Comparison of ENCODE assay signal across 9 cellular contexts in the genomic region with DNA sequence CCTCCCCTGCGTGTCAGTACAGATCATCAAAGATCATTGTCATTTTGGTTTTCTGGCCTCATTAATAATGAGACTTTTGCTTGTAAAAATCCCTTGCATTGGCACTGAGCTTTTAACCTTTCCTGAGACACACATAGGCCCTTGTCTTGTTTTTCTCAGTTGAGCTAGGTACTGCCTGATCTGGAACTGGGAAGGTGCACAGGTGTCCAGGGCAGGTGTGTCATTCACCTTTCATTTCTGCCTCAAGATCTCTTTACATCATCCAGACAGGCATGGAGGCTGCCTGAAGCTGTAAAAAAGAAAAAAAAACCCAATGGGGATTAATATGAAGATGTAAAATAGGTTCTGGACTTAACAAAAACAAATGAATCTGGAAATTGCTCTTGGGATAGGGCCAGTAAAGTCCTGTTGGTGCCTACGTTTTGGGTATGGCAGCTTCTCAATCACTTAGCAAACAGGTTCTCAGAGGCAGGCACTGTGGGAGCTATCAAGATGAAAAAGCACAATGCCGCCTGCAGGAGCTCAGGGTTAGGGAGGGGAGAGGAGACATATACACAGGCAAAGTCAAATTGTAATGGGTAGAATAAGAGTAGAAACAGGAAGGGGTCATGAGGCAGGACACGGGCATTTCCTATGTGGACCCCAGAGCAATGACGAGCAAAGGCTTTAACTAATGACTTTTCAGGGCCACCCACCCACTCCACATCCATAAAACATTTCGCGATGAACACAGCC. TPM values are rescaled to one million over a fixed set of nuclear protein-coding genes. Genes with fewer than 3 reads are reported as not detected.
DNase-seq lines count a peak whose midpoint lies in the region; ATAC-seq, FAIRE-seq and TF ChIP-seq lines count a peak whose summit lies in the region.
"Had no signal": no experiment of that assay in that cellular context is flagged by ENCODE, and none has a peak within 500 bp of the region (broad histone marks: within the 10 kb centered on the region; RNA-seq: fewer than 3 reads in every experiment).

No MANE protein-coding gene starts in this region.

- CTCF ChIA-PET in A673 (lab: Charles Lee) (interaction anchor here (0.5 to 4.1 kb wide), 8 partner anchors 12 to 537 kb away, joined by 3 to 82 read pairs (median 6); a partner anchor contains a TSS), K562 (lab: Yijun Ruan, JAX; ENCODE audit: low intra/inter-chr PET ratio) (interaction anchor here (1.0 to 3.2 kb wide), 4 partner anchors 12 to 287 kb away, joined by 3 to 35 read pairs (median 15); no protein-coding TSS in a partner anchor)

- POLR2A ChIA-PET in A673 (lab: Charles Lee; ENCODE audit: low non-redundant PET) = interaction anchor here (0.6 kb wide), 1 partner anchor 325 kb away, joined by 4 read pairs; no protein-coding TSS in a partner anchor
- POLR2A ChIA-PET in K562 (lab: Yijun Ruan, JAX) = interaction anchor here (0.5 to 1.4 kb wide), 5 partner anchors 110 to 257 kb away, joined by 3 to 6 read pairs (median 4); no protein-coding TSS in a partner anchor

- ATAC-seq in K562 (no peak), HG03521 (IDR thresholded peaks at IDR 0.05; ENCODE audit: unreplicated experiment) (no peak)

- H3K4me1 ChIP-seq in A673 (ENCODE audit: insufficient read depth, low read length, poor library complexity, severe bottlenecking) = peaks cover 14% of the 10 kb centered on the region
- peaks cover 26% of the 10 kb centered on the region for H3K4me1 ChIP-seq in HUES48 (ENCODE audit: control insufficient read depth, insufficient read depth, low read length)
- H3K4me1 ChIP-seq in K562 (replicated peaks in 1 of 2; ENCODE audit: control insufficient read depth in 2 of 2, insufficient read depth in 2 of 2, low read length in 2 of 2) = peaks cover 0 to 28% of the 10 kb centered on the region in 2 experiments; a peak in 3 of 5 replicates
- peaks cover 10 to 19% of the 10 kb centered on the region in 2 donors for H3K4me1 ChIP-seq in mucosa of rectum (ENCODE audit: control insufficient read depth in 2 of 2, insufficient read depth in 2 of 2, low read length in 2 of 2)

- no peak for TF ChIP-seq CTCF in A673 (conservative IDR thresholded peaks at IDR 0.05; ENCODE audit: low read depth, low read length)
- no peak for TF ChIP-seq CTCF in K562 (IDR thresholded peaks at IDR 0.05 in 2 of 3, conservative IDR thresholded peaks at IDR 0.05 in 1 of 3; ENCODE audit: insufficient read depth in 2 of 3, low read depth in 1 of 3, low read length in 3 of 3)

- no peaks in the 10 kb centered on the region for H3K79me2 ChIP-seq in K562 (ENCODE audit: control insufficient read depth, insufficient read depth, low read length)

- peak overlapping the region; percentile 52 for H3K4me3 ChIP-seq in A673 (ENCODE audit: low read depth, low read length, poor library complexity, severe bottlenecking)
- peak overlapping the region; percentile 79 for H3K4me3 ChIP-seq in HUES48 (ENCODE audit: low read depth, low read length)
- H3K4me3 ChIP-seq in K562 = no peak overlapping the region; the same call in 1 of the 2 replicates
- H3K4me3 ChIP-seq in mucosa of rectum (ENCODE audit: low read length in 2 of 2) = peak overlapping the region; percentile 78

- intact Hi-C loops in A673 (cut with micrococcal nuclease; ENCODE audit: unreplicated experiment) (no loop called here), K562 (cut with micrococcal nuclease) (no loop called here)

- no peak for DNase-seq in A673 (ENCODE audit: low spot score)
- DNase-seq in K562 (ENCODE audit: extremely low read depth in 1 of 4, low spot score in 3 of 4) = peak in 1 of 4 experiments; percentile 23
- DNase-seq in NCI-H2171 treated with DMSO at 0.1 percent for 48 hours (lab: John Stamatoyannopoulos, UW) = no peak
- no peak for DNase-seq in stimulated activated naive CD4-positive, alpha-beta T cell treated with Interleukin-2 at 50 U/mL for 16 hours (lab: John Stamatoyannopoulos, UW)
- DNase-seq in activated gamma-delta T cell (lab: John Stamatoyannopoulos, UW) = no peak

- H3K9me1 ChIP-seq in K562 (ENCODE audit: control insufficient read depth, insufficient read depth, low read length) = no peaks in the 10 kb centered on the region

- no peak for TF ChIP-seq EP300 in K562 (IDR thresholded peaks at IDR 0.05; ENCODE audit: low read length)

- peak overlapping the region; percentile 79 for H3K4me2 ChIP-seq in K562 (ENCODE audit: insufficient read depth, low read length)

- in situ Hi-C loops in K562 (cut with MboI) = no loop called here

- 63% methylated on average over 7 of the region's 7 CpGs for WGBS in K562 (ENCODE audit: insufficient coverage, low coverage, missing lambda C conversion rate)

- H4K20me1 ChIP-seq in K562 (replicated peaks; ENCODE audit: control insufficient read depth, insufficient read depth, low read length) = peaks cover 10% of the 10 kb centered on the region; the same call in 1 of the 2 replicates

- H3K27ac ChIP-seq in A673 (ENCODE audit: low read depth, low read length, poor library complexity, severe bottlenecking) (no peak overlapping the region), HUES48 (ENCODE audit: low read depth, low read length) (peak overlapping the region; percentile 58), K562 (ENCODE audit: extremely low read depth, low read depth, low read length) (no peak overlapping the region), mucosa of rectum (ENCODE audit: low read depth in 2 of 2, low read length in 2 of 2) (peak overlapping the region; percentile 86 to 87)

- H3K27me3 ChIP-seq in A673 (replicated peaks; ENCODE audit: insufficient read depth, low read depth, low read length, poor library complexity) (peaks cover 37% of the 10 kb centered on the region), HUES48 (ENCODE audit: control insufficient read depth, insufficient read depth, low read length) (peaks cover 23% of the 10 kb centered on the region), K562 (ENCODE audit: control insufficient read depth in 2 of 2, insufficient read depth in 2 of 2, low read length in 2 of 2) (peaks cover 13 to 45% of the 10 kb centered on the region in 2 experiments), mucosa of rectum (ENCODE audit: control insufficient read depth in 2 of 2, insufficient read depth in 2 of 2, low read length in 2 of 2) (no peaks in the 10 kb centered on the region)

- BruUV-seq in A673 (replicated peaks; lab: Mats Ljungman, UMichigan) = no TSS peak
- BruUV-seq in K562 (replicated peaks; lab: Mats Ljungman, UMichigan) = no TSS peak

- no peak for TF ChIP-seq POLR2A in K562 (conservative IDR thresholded peaks at IDR 0.05)

- H3K36me3 ChIP-seq in A673 (ENCODE audit: insufficient read depth, low read length, poor library complexity, severe bottlenecking) = no peaks in the 10 kb centered on the region
- H3K36me3 ChIP-seq in HUES48 (ENCODE audit: control insufficient read depth, insufficient read depth, low read length) = no peaks in the 10 kb centered on the region
- no peaks in the 10 kb centered on the region for H3K36me3 ChIP-seq in K562 (ENCODE audit: control insufficient read depth, insufficient read depth, low read length)
- H3K36me3 ChIP-seq in mucosa of rectum (ENCODE audit: control insufficient read depth in 2 of 2, insufficient read depth in 2 of 2, low read length in 2 of 2) = no peaks in the 10 kb centered on the region

- H3K9ac ChIP-seq in HUES48 (ENCODE audit: low read depth, low read length) (peak overlapping the region; percentile 15; the same call in 1 of the 2 replicates), K562 (ENCODE audit: insufficient read depth in 1 of 2, low read depth in 2 of 2, low read length in 2 of 2) (peak overlapping the region in 1 of 2 experiments; percentile 91; a peak in 2 of 4 replicates), mucosa of rectum (ENCODE audit: low read depth in 1 of 2, low read length in 2 of 2) (peak overlapping the region; percentile 85 to 87)

- peak overlapping the region; percentile 100 for H2AFZ ChIP-seq in K562 (ENCODE audit: low read depth, low read length)

- H3K9me3 ChIP-seq in A673 (ENCODE audit: low read depth, low read length, poor library complexity, severe bottlenecking) (no peaks in the 10 kb centered on the region), HUES48 (ENCODE audit: control insufficient read depth, insufficient read depth, low read length) (no peaks in the 10 kb centered on the region), K562 (replicated peaks; ENCODE audit: control insufficient read depth, insufficient read depth, low read depth, low read length) (no peaks in the 10 kb centered on the region), mucosa of rectum (ENCODE audit: control insufficient read depth in 2 of 2, low read length in 2 of 2) (no peaks in the 10 kb centered on the region)
- H3K9me3 ChIP-seq: mucosa of descending colon had no signal

- TF ChIP-seq RAD21 in K562 (CRISPR knock-in tag; conservative IDR thresholded peaks at IDR 0.05 in 1 of 2, IDR thresholded peaks at IDR 0.05 in 1 of 2) = no peak

- peak; percentile 69 for FAIRE-seq in K562 (lab: Jason Lieb, UNC)

RNA-seq across cellular contexts. Expression of a gene that starts 1.0 kb away (rescaled TPM):
- total RNA-seq in A673 (2021) = 0.22 and 0.24 TPM in 2 replicates
- 3.3 and 7.6 TPM in 2 replicates for total RNA-seq in K562 (2011; cell fraction: chromatin; rRNA removed; ENCODE audit: low replicate concordance)
- 3.0 and 4.3 TPM in 2 replicates for total RNA-seq in K562 (2011; cell fraction: nucleolus; rRNA removed)
- total RNA-seq in K562 (2011; cell fraction: nucleoplasm; rRNA removed) = 3.4 and 4.9 TPM in 2 replicates
- total RNA-seq in K562 (2014; rRNA removed) = 0.73 and 2.3 TPM in 2 replicates
- 0.13 and 0.33 TPM in 2 replicates for total RNA-seq in K562 (2014; rRNA removed; fragmentation: Illumina TruSeq; extraction: Trizol)
- 0.53 and 0.62 TPM in 2 replicates for total RNA-seq in K562 (2015; rRNA removed; fragmentation: Illumina TruSeq; extraction: Trizol)
- total RNA-seq in K562 (2021) = 1.8 and 2.0 TPM in 2 replicates
- polyA plus RNA-seq in K562 (2011; rRNA removed) = 0.81 and 1.2 TPM in 2 replicates
- polyA plus RNA-seq in K562 (2011; cell fraction: cytosol; rRNA removed) = 1.1 and 1.6 TPM in 2 replicates
- 3.5 and 6.6 TPM in 2 replicates for polyA plus RNA-seq in K562 (2011; cell fraction: nucleus; rRNA removed)
- polyA plus RNA-seq in K562 (2012) = 1.5 and 1.7 TPM in 2 replicates
- 0.64 and 0.79 TPM in 2 replicates for polyA plus RNA-seq in K562 (2014; fragmentation: Illumina TruSeq; extraction: Trizol)
- polyA plus RNA-seq in K562 (2014; fragmentation: Nextera tagmentation; extraction: Ambion mirVana) = under 1 TPM; 0.07 to 0.13 TPM
- 0.90 and 1.2 TPM in 2 replicates for polyA plus RNA-seq in K562 (2014; rRNA removed)
- polyA minus RNA-seq in K562 (2011; rRNA and poly(A)+ RNA removed) = 0.81 and 1.1 TPM in 2 replicates
- 0.95 and 1.6 TPM in 2 replicates for polyA minus RNA-seq in K562 (2011; cell fraction: cytosol; rRNA and poly(A)+ RNA removed)
- 2.4 and 2.6 TPM in 2 replicates for polyA minus RNA-seq in K562 (2011; cell fraction: nucleus; rRNA and poly(A)+ RNA removed)

RNA-seq across cellular contexts. Expression of a gene that starts 58.8 kb away (rescaled TPM):
- total RNA-seq in A673 (2021) (not detected in 2 replicates), K562 (2014; rRNA removed) (not detected in 2 replicates), K562 (2014; rRNA removed; fragmentation: Illumina TruSeq; extraction: Trizol) (not detected in 2 replicates), K562 (2015; rRNA removed; fragmentation: Illumina TruSeq; extraction: Trizol) (not detected in 2 replicates), K562 (2021) (not detected in 2 replicates)
- total RNA-seq in K562 (2011; cell fraction: chromatin; rRNA removed; ENCODE audit: low replicate concordance) = not detected in 2 replicates
- total RNA-seq in K562 (2011; cell fraction: nucleolus; rRNA removed) = not detected in 2 replicates
- total RNA-seq in K562 (2011; cell fraction: nucleoplasm; rRNA removed) = not detected in 2 replicates
- polyA plus RNA-seq in K562 (2011; rRNA removed) (not detected in 2 replicates), K562 (2014; fragmentation: Illumina TruSeq; extraction: Trizol) (not detected in 2 replicates), K562 (2014; fragmentation: Nextera tagmentation; extraction: Ambion mirVana) (not detected), K562 (2014; rRNA removed) (not detected in 2 replicates)
- not detected in 2 replicates for polyA plus RNA-seq in K562 (2011; cell fraction: cytosol; rRNA removed)
- not detected in 2 replicates for polyA plus RNA-seq in K562 (2011; cell fraction: nucleus; rRNA removed)
- not detected in 2 replicates for polyA plus RNA-seq in K562 (2012)
- polyA minus RNA-seq in K562 (2011; rRNA and poly(A)+ RNA removed) = not detected in 2 replicates
- polyA minus RNA-seq in K562 (2011; cell fraction: cytosol; rRNA and poly(A)+ RNA removed) = not detected in 2 replicates
- not detected in 2 replicates for polyA minus RNA-seq in K562 (2011; cell fraction: nucleus; rRNA and poly(A)+ RNA removed)

Comparison
In these comparisons a context has a peak if more than half of its experiments do, and no peak if none do; other contexts are left out.
1. H3K27ac ChIP-seq: peak in HUES48 (single experiment) and mucosa of rectum (2 of 2); none in A673 (single experiment) and K562 (single experiment).